Comparison of ENCODE assay signal across 8 cellular contexts in the genomic region with DNA sequence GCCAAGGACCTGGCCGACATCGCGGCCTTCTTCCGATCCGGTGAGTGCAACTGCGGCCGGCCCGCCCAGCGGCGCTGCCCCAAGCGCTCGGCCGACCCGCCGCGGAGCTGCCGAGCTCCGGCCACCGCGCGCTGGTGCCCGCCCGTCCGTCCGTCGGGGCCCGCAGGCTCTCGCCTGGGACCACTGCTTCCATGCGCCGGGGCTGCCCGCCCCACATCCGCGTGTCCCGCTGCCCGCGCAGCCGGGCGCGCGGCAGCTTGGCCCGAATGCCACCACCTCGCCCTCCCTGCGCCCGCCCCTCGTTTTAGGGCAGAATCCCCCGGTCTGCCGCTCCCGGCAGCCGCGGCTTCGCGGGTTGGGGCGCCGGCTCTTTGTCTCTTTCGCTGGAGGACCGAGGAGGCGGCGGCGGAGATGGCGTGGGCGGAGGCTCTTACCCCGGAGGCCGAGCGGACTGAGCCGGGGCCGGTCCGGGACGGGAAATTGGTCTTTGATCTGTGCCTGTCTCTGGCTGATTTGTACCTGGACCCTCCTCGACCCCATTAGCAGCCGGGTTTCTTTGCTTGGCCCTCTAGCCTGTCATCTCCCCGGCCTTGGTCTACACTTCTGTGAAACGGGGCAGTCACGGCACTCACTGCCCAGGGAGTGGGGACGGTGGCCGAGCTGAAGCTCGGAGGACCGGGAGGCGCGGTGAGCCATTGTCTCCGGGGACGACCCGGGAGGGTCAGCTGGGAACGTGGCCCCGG. TPM values are rescaled to one million over a fixed set of nuclear protein-coding genes. Genes with fewer than 3 reads are reported as not detected.
DNase-seq lines count a peak whose midpoint lies in the region; ATAC-seq and TF ChIP-seq lines count a peak whose summit lies in the region.

No MANE protein-coding gene starts in this region.

- H3K36me3 Mint-ChIP-seq in activated CD4-positive, alpha-beta memory T cell treated with anti-CD3 and anti-CD28 coated beads, Interleukin-2, amount 10 ng/mL, durations not matched to agents 7 days and 5 days (ENCODE audit: low read depth): no peaks in the 10 kb centered on the region
- no peaks in the 10 kb centered on the region for H3K36me3 Mint-ChIP-seq in naive B cell

- TF ChIP-seq EP300 in tibial nerve (IDR thresholded peaks at IDR 0.05): peak in 1 of 2 donors; percentile 18

- peak overlapping the region; percentile 65 for H3K4me3 Mint-ChIP-seq in activated CD4-positive, alpha-beta memory T cell treated with anti-CD3 and anti-CD28 coated beads, Interleukin-2, amount 10 ng/mL, durations not matched to agents 7 days and 5 days
- H3K4me3 Mint-ChIP-seq in naive B cell: peak overlapping the region; percentile 84 to 96 (median 90)

- H3K4me3 ChIP-seq in epithelial cell of esophagus (ENCODE audit: low read length): peak overlapping the region; percentile 88
- H3K4me3 ChIP-seq in tibial nerve: peak overlapping the region; percentile 80 to 95 (median 84)

- ATAC-seq in GM21367 (IDR thresholded peaks at IDR 0.05; ENCODE audit: unreplicated experiment) (peak; percentile 5), naive B cell (ENCODE audit: low read depth in 2 of 2) (peak; percentile 3 to 5)

- H3K27ac ChIP-seq in tibial nerve: peak overlapping the region; percentile 85 to 96 (median 94)

- TF ChIP-seq CTCF in epithelial cell of esophagus (IDR thresholded peaks at IDR 0.05; ENCODE audit: insufficient read depth, low read depth, low read length, missing control alignments) (no peak), tibial nerve (IDR thresholded peaks at IDR 0.05) (no peak)

- POLR2A ChIA-PET in activated CD4-positive, alpha-beta memory T cell treated with anti-CD3 and anti-CD28 coated beads, Interleukin-2, amount 10 ng/mL, durations not matched to agents 7 days and 5 days (lab: Charles Lee): no interaction called here

- no peaks in the 10 kb centered on the region for H3K36me3 ChIP-seq in tibial nerve

- no peaks in the 10 kb centered on the region for H3K27me3 ChIP-seq in tibial nerve

- H3K4me1 ChIP-seq in tibial nerve: peaks cover 0 to 48% (median 20%) of the 10 kb centered on the region in 4 donors

- peaks cover 49% of the 10 kb centered on the region for H3K27me3 Mint-ChIP-seq in activated CD4-positive, alpha-beta memory T cell treated with anti-CD3 and anti-CD28 coated beads, Interleukin-2, amount 10 ng/mL, durations not matched to agents 7 days and 5 days
- H3K27me3 Mint-ChIP-seq in naive B cell: peaks cover 4 to 8% (median 7%) of the 10 kb centered on the region in 3 donors

- no peaks in the 10 kb centered on the region for H3K9me3 Mint-ChIP-seq in activated CD4-positive, alpha-beta memory T cell treated with anti-CD3 and anti-CD28 coated beads, Interleukin-2, amount 10 ng/mL, durations not matched to agents 7 days and 5 days
- H3K9me3 Mint-ChIP-seq in naive B cell: no peaks in the 10 kb centered on the region

- peaks cover 12% of the 10 kb centered on the region for H3K4me1 Mint-ChIP-seq in activated CD4-positive, alpha-beta memory T cell treated with anti-CD3 and anti-CD28 coated beads, Interleukin-2, amount 10 ng/mL, durations not matched to agents 7 days and 5 days
- H3K4me1 Mint-ChIP-seq in naive B cell: peaks cover 30 to 48% (median 41%) of the 10 kb centered on the region in 3 donors

- WGBS in tibial nerve, 2 donors: 0 to 1% methylated on average over 48 to 50 of the region's 84 CpGs

- H3K9me3 ChIP-seq in tibial nerve: no peaks in the 10 kb centered on the region

- DNase-seq in COLO668 (lab: John Stamatoyannopoulos, UW; ENCODE audit: unreplicated experiment): peak; percentile 74
- peak; percentile 26 for DNase-seq in HPDE6-E6E7 (ENCODE audit: extremely low spot score)
- peak; percentile 23 for DNase-seq in activated CD4-positive, alpha-beta memory T cell treated with anti-CD3 and anti-CD28 coated beads, Interleukin-2, amount 10 ng/mL, durations not matched to agents 7 days and 5 days
- peak; percentile 46 for DNase-seq in epithelial cell of esophagus (ENCODE audit: low read depth)
- peak; percentile 66 for DNase-seq in naive B cell
- no peak for DNase-seq in tibial nerve (ENCODE audit: low spot score in 2 of 2)
- no peak for DNase-seq in iPS-NIHi7 (ENCODE audit: extremely low spot score)

- peak overlapping the region; percentile 26 for H3K27ac Mint-ChIP-seq in activated CD4-positive, alpha-beta memory T cell treated with anti-CD3 and anti-CD28 coated beads, Interleukin-2, amount 10 ng/mL, durations not matched to agents 7 days and 5 days
- H3K27ac Mint-ChIP-seq in naive B cell: peak overlapping the region; percentile 89 to 96 (median 94)

- CTCF ChIA-PET in activated CD4-positive, alpha-beta memory T cell treated with anti-CD3 and anti-CD28 coated beads, Interleukin-2, amount 10 ng/mL, durations not matched to agents 7 days and 5 days (lab: Charles Lee): no interaction called here

- no peak for TF ChIP-seq POLR2A in tibial nerve (IDR thresholded peaks at IDR 0.05)

RNA-seq across cellular contexts. Expression of a gene that starts 0.9 kb away (rescaled TPM):
- 1 to 10 TPM; 8.1 to 8.3 TPM for total RNA-seq in activated CD4-positive, alpha-beta memory T cell treated with anti-CD3 and anti-CD28 coated beads, Interleukin-2, amount 10 ng/mL, durations not matched to agents 7 days and 5 days
- polyA plus RNA-seq in naive B cell (ENCODE audit: low read depth in 6 of 6): 10 to 100 TPM in 4 of 6 donors, 1 to 10 TPM in 2; 7.3 to 16.4 (median 11.1) TPM
- 100 to 1,000 TPM; 290 to 370 (median 346) TPM for total RNA-seq in tibial nerve

Comparison
In these comparisons a context has a peak if more than half of its experiments do, and no peak if none do; other contexts are left out.
1. DNase-seq: peak in COLO668 (single experiment), HPDE6-E6E7 (single experiment), activated CD4-positive, alpha-beta memory T cell treated with anti-CD3 and anti-CD28 coated beads, Interleukin-2, amount 10 ng/mL, durations not matched to agents 7 days and 5 days (single experiment), epithelial cell of esophagus (single experiment) and naive B cell (single experiment); none in tibial nerve (0 of 2) and iPS-NIHi7 (single experiment).
2. RNA of a gene that starts 0.9 kb away (total RNA-seq): 290 to 370 TPM in tibial nerve; 8.1 to 8.3 TPM in activated CD4-positive, alpha-beta memory T cell treated with anti-CD3 and anti-CD28 coated beads, Interleukin-2, amount 10 ng/mL, durations not matched to agents 7 days and 5 days; every median in the first group is over 10 times any median in the second.